In the genomic region with DNA sequence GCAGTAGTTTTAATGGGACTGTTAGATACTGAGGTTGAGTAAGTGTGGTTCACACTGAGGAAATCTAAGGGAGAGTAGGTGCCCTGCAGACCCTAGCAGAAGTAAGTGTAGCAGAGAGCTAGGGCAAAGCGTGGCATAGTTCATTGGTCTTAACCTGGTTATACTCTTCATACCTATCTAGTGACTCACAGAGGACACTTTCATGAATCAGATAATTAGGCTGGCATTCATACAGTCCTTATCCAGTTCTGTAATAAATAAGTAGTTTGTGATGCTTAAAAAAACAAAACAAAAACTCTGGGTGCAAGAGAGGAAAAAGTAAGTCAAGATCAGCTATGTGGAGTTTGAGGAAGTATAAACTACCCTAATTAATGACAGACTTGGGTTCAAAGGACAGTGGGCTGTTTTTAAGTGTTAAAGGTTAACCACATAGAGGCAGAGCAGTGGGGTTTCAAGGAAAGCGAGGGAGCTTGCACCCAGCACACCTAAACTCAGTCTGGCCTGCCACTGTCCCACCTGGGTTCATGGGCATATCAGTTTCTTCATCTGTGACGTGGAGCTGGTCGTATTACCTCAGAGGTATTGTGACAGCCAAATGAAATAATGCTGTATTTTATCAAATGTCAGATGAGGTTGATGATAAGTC, we compare ENCODE assay signal across 1 cellular context.
TF ChIP-seq lines count a peak whose summit lies in the region.

No MANE protein-coding gene starts in this region.

TF ChIP-seq in HepG2, 621 proteins besides CTCF, POLR2A, EP300 and RAD21 (continued from another document and continues in another):
- TF ChIP-seq ZKSCAN8 (CRISPR knock-in tag; IDR thresholded peaks at IDR 0.05; ENCODE audit: borderline replicate concordance) (0 out of 2 replicates have a peak, but pooled peaks have one; percentile 53), FOSL2 (CRISPR knock-in tag; IDR thresholded peaks at IDR 0.05) (peak; percentile 87), ATAD3A (CRISPR knock-in tag; IDR thresholded peaks at IDR 0.05) (no peak), THAP11 (CRISPR knock-in tag; IDR thresholded peaks at IDR 0.05) (peak; percentile 46; the same call in 1 of the 2 replicates), HMG20A (CRISPR knock-in tag; IDR thresholded peaks at IDR 0.05; ENCODE audit: borderline replicate concordance) (peak; percentile 44), MXD4 (CRISPR knock-in tag; IDR thresholded peaks at IDR 0.05) (0 out of 2 replicates have a peak, but pooled peaks have one; percentile 39), SYNCRIP (IDR thresholded peaks at IDR 0.05; ENCODE audit: insufficient read depth, low read depth, low read length) (no peak), CREB1 (IDR thresholded peaks at IDR 0.05) (peak; percentile 43; the same call in 1 of the 2 replicates), CREB1 (CRISPR knock-in tag; IDR thresholded peaks at IDR 0.05) (peak; percentile 72), JUN (CRISPR knock-in tag; IDR thresholded peaks at IDR 0.05) (peak; percentile 55; the same call in 1 of the 2 replicates), PPARG (CRISPR knock-in tag; conservative IDR thresholded peaks at IDR 0.05) (peak; percentile 92), ZNF430 (CRISPR knock-in tag; IDR thresholded peaks at IDR 0.05) (0 out of 2 replicates have a peak, but pooled peaks have one; percentile 43), ZNF24 (IDR thresholded peaks at IDR 0.05) (no peak), ZNF281 (CRISPR knock-in tag; IDR thresholded peaks at IDR 0.05; ENCODE audit: borderline replicate concordance) (no peak), ZFX (CRISPR knock-in tag; IDR thresholded peaks at IDR 0.05; ENCODE audit: low read depth) (peak; percentile 31; the same call in 1 of the 2 replicates), SMAD9 (CRISPR knock-in tag; IDR thresholded peaks at IDR 0.05) (no peak), IRF2 (CRISPR knock-in tag; IDR thresholded peaks at IDR 0.05) (peak; percentile 38; the same call in 1 of the 2 replicates), MIXL1 (CRISPR knock-in tag; IDR thresholded peaks at IDR 0.05) (peak; percentile 99), ZNF597 (CRISPR knock-in tag; IDR thresholded peaks at IDR 0.05) (no peak), PAWR (CRISPR knock-in tag; IDR thresholded peaks at IDR 0.05; ENCODE audit: borderline replicate concordance) (no peak), KMT2A (CRISPR knock-in tag; IDR thresholded peaks at IDR 0.05) (0 out of 2 replicates have a peak, but pooled peaks have one; percentile 43), HNF4G (IDR thresholded peaks at IDR 0.05; ENCODE audit: borderline replicate concordance, low read depth, low read length) (peak; percentile 75), HNF4G (CRISPR knock-in tag; IDR thresholded peaks at IDR 0.05; ENCODE audit: borderline replicate concordance, low read depth) (no peak), ARID2 (CRISPR knock-in tag; IDR thresholded peaks at IDR 0.05; ENCODE audit: borderline replicate concordance) (0 out of 2 replicates have a peak, but pooled peaks have one; percentile 41), REL (CRISPR knock-in tag; conservative IDR thresholded peaks at IDR 0.05) (no peak), CREM (IDR thresholded peaks at IDR 0.05) (peak; percentile 51; the same call in 1 of the 2 replicates), CREM (CRISPR knock-in tag; IDR thresholded peaks at IDR 0.05) (no peak), ELF3 (CRISPR knock-in tag; IDR thresholded peaks at IDR 0.05) (peak; percentile 93), TP53 (CRISPR knock-in tag; conservative IDR thresholded peaks at IDR 0.05) (no peak), CBX2 (IDR thresholded peaks at IDR 0.05; ENCODE audit: low read depth, low read length) (no peak), CBX2 (CRISPR knock-in tag; IDR thresholded peaks at IDR 0.05; ENCODE audit: low read depth) (no peak), HMGXB3 (CRISPR knock-in tag; IDR thresholded peaks at IDR 0.05; ENCODE audit: borderline replicate concordance) (no peak), CEBPG (CRISPR knock-in tag; IDR thresholded peaks at IDR 0.05) (peak; percentile 48), ZNF543 (CRISPR knock-in tag; IDR thresholded peaks at IDR 0.05) (no peak), MED1 (CRISPR knock-in tag; IDR thresholded peaks at IDR 0.05) (peak; percentile 43; the same call in 1 of the 2 replicates), CCDC6 (CRISPR knock-in tag; IDR thresholded peaks at IDR 0.05) (no peak), ZNF331 (CRISPR knock-in tag; IDR thresholded peaks at IDR 0.05) (peak; percentile 62; the same call in 1 of the 2 replicates), ZFY (CRISPR knock-in tag; IDR thresholded peaks at IDR 0.05) (no peak), BCL6 (CRISPR knock-in tag; IDR thresholded peaks at IDR 0.05) (peak; percentile 95)
- TF ChIP-seq, protein P1, sequence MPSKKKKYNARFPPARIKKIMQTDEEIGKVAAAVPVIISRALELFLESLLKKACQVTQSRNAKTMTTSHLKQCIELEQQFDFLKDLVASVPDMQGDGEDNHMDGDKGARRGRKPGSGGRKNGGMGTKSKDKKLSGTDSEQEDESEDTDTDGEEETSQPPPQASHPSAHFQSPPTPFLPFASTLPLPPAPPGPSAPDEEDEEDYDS (CRISPR knock-in tag; IDR thresholded peaks at IDR 0.05) = peak; percentile 40; the same call in 1 of the 2 replicates
- TF ChIP-seq, protein P2, sequence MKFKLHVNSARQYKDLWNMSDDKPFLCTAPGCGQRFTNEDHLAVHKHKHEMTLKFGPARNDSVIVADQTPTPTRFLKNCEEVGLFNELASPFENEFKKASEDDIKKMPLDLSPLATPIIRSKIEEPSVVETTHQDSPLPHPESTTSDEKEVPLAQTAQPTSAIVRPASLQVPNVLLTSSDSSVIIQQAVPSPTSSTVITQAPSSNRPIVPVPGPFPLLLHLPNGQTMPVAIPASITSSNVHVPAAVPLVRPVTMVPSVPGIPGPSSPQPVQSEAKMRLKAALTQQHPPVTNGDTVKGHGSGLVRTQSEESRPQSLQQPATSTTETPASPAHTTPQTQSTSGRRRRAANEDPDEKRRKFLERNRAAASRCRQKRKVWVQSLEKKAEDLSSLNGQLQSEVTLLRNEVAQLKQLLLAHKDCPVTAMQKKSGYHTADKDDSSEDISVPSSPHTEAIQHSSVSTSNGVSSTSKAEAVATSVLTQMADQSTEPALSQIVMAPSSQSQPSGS (CRISPR knock-in tag; IDR thresholded peaks at IDR 0.05) = peak; percentile 35; the same call in 1 of the 2 replicates
- TF ChIP-seq, protein P3, sequence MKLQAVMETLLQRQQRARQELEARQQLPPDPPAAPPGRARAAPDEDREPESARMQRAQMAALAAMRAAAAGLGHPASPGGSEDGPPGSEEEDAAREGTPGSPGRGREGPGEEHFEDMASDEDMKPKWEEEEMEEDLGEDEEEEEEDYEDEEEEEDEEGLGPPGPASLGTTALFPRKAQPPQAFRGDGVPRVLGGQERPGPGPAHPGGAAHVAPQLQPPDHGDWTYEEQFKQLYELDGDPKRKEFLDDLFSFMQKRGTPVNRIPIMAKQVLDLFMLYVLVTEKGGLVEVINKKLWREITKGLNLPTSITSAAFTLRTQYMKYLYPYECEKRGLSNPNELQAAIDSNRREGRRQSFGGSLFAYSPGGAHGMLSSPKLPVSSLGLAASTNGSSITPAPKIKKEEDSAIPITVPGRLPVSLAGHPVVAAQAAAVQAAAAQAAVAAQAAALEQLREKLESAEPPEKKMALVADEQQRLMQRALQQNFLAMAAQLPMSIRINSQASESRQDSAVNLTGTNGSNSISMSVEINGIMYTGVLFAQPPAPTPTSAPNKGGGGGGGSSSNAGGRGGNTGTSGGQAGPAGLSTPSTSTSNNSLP (IDR thresholded peaks at IDR 0.05; ENCODE audit: low read depth, low read length) = peak; percentile 46; the same call in 1 of the 2 replicates
- TF ChIP-seq, protein P4, sequence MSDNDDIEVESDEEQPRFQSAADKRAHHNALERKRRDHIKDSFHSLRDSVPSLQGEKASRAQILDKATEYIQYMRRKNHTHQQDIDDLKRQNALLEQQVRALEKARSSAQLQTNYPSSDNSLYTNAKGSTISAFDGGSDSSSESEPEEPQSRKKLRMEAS (IDR thresholded peaks at IDR 0.05) = 0 out of 2 replicates have a peak, but pooled peaks have one; percentile 23
- TF ChIP-seq, protein P5, sequence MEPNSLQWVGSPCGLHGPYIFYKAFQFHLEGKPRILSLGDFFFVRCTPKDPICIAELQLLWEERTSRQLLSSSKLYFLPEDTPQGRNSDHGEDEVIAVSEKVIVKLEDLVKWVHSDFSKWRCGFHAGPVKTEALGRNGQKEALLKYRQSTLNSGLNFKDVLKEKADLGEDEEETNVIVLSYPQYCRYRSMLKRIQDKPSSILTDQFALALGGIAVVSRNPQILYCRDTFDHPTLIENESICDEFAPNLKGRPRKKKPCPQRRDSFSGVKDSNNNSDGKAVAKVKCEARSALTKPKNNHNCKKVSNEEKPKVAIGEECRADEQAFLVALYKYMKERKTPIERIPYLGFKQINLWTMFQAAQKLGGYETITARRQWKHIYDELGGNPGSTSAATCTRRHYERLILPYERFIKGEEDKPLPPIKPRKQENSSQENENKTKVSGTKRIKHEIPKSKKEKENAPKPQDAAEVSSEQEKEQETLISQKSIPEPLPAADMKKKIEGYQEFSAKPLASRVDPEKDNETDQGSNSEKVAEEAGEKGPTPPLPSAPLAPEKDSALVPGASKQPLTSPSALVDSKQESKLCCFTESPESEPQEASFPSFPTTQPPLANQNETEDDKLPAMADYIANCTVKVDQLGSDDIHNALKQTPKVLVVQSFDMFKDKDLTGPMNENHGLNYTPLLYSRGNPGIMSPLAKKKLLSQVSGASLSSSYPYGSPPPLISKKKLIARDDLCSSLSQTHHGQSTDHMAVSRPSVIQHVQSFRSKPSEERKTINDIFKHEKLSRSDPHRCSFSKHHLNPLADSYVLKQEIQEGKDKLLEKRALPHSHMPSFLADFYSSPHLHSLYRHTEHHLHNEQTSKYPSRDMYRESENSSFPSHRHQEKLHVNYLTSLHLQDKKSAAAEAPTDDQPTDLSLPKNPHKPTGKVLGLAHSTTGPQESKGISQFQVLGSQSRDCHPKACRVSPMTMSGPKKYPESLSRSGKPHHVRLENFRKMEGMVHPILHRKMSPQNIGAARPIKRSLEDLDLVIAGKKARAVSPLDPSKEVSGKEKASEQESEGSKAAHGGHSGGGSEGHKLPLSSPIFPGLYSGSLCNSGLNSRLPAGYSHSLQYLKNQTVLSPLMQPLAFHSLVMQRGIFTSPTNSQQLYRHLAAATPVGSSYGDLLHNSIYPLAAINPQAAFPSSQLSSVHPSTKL (CRISPR knock-in tag; IDR thresholded peaks at IDR 0.05) = peak; percentile 75
